9 cellular contexts compared by ENCODE assay signal in genomic region chr17:48542114-48542955, GRCh38. TPM values are rescaled to one million over a fixed set of nuclear protein-coding genes. Genes with fewer than 3 reads are reported as not detected.
DNase-seq lines count a peak whose midpoint lies in the region; ATAC-seq, FAIRE-seq and TF ChIP-seq lines count a peak whose summit lies in the region.
"Had no signal": no experiment of that assay in that cellular context is flagged by ENCODE, and none has a peak within 500 bp of the region (broad histone marks: within the 10 kb centered on the region; RNA-seq: fewer than 3 reads in every experiment).

No MANE protein-coding gene starts in this region.

- peaks cover 5% of the 10 kb centered on the region for H3K36me3 Mint-ChIP-seq in activated B cell treated with CpG ODN at 0.5 μM for 24 hours (ENCODE audit: low read depth)

- H3K27me3 Mint-ChIP-seq in activated B cell treated with CpG ODN at 0.5 μM for 24 hours, result peaks cover 38% of the 10 kb centered on the region

- H3K4me1 ChIP-seq in esophagus (ENCODE audit: control insufficient read depth in 2 of 2, insufficient read depth in 2 of 2, low read length in 1 of 2) (no peaks in the 10 kb centered on the region), neuronal stem cell (ENCODE audit: control insufficient read depth in 2 of 2, insufficient read depth in 1 of 2, low read depth in 1 of 2, low read length in 2 of 2) (no peaks in the 10 kb centered on the region)

- H3K9me3 ChIP-seq in esophagus (ENCODE audit: control insufficient read depth in 2 of 2, insufficient read depth in 1 of 2, low read depth in 1 of 2, low read length in 1 of 2) (no peaks in the 10 kb centered on the region), neuronal stem cell (replicated peaks in 1 of 2; ENCODE audit: control insufficient read depth in 2 of 2, insufficient read depth in 1 of 2, low read depth in 1 of 2, low read length in 2 of 2) (peaks cover 0 to 2% of the 10 kb centered on the region in 2 donors)

- DNase-seq in GM19239 (ENCODE audit: insufficient read length, low spot score) (no peak), activated B cell treated with CpG ODN at 0.5 μM for 24 hours (peak; percentile 21), neuronal stem cell (ENCODE audit: low spot score) (no peak), NCI-H187 treated with DMSO at 0.1 percent for 48 hours (lab: John Stamatoyannopoulos, UW) (no peak), NCI-H2196 treated with DMSO at 0.1 percent for 48 hours (lab: John Stamatoyannopoulos, UW; ENCODE audit: unreplicated experiment) (no peak), NCI-H82 treated with DMSO at 0.1 percent for 48 hours (lab: John Stamatoyannopoulos, UW; ENCODE audit: unreplicated experiment) (no peak)

- no peak overlapping the region for H4K91ac ChIP-seq in neuronal stem cell (ENCODE audit: low read depth, low read length, poor library complexity)

- CTCF ChIA-PET in activated B cell treated with CpG ODN at 0.5 μM for 24 hours (lab: Charles Lee), result no interaction called here

- no peak overlapping the region for H3K14ac ChIP-seq in neuronal stem cell (ENCODE audit: low read length)

- TF ChIP-seq CTCF in activated B cell treated with CpG ODN at 0.5 μM for 24 hours (IDR thresholded peaks at IDR 0.05), result no peak

- peaks cover 33% of the 10 kb centered on the region for H3K4me1 Mint-ChIP-seq in activated B cell treated with CpG ODN at 0.5 μM for 24 hours

- H3K4me2 ChIP-seq in neuronal stem cell (ENCODE audit: insufficient read depth, low read length, poor library complexity, severe bottlenecking), result no peak overlapping the region

- intact Hi-C loops in activated B cell treated with CpG ODN at 0.5 μM for 24 hours (cut with micrococcal nuclease), result loop anchor here (5.0 kb wide), 1 partner anchor 1135 kb away; the partner anchor contains the start of gene SPOP

- H3K18ac ChIP-seq in neuronal stem cell (ENCODE audit: low read length), result no peak overlapping the region

- H3K23ac ChIP-seq in neuronal stem cell (ENCODE audit: low read depth, low read length, poor library complexity), result peak overlapping the region; percentile 67

- no peaks in the 10 kb centered on the region for H3K36me3 ChIP-seq in esophagus (ENCODE audit: control insufficient read depth in 2 of 2, insufficient read depth in 2 of 2, low read length in 1 of 2)
- H3K36me3 ChIP-seq in neuronal stem cell (replicated peaks in 1 of 2; ENCODE audit: control insufficient read depth in 2 of 2, insufficient read depth in 2 of 2, low read length in 2 of 2), result no peaks in the 10 kb centered on the region

- 12 to 13% methylated on average over 30 of the region's 30 CpGs for WGBS in esophagus, 2 donors
- WGBS in neuronal stem cell (ENCODE audit: extremely low coverage in 2 of 2, insufficient read length in 2 of 2, insufficient replicate concordance in 1 of 2), 2 donors, result no CpG with 5 or more reads among the region's 30 CpGs

- H3K79me1 ChIP-seq in neuronal stem cell (ENCODE audit: low read depth, low read length), result no peaks in the 10 kb centered on the region

- no peaks in the 10 kb centered on the region for H3K9me3 Mint-ChIP-seq in activated B cell treated with CpG ODN at 0.5 μM for 24 hours

- ATAC-seq in activated B cell treated with CpG ODN at 0.5 μM for 24 hours (ENCODE audit: low read depth) (no peak), GM18517 (IDR thresholded peaks at IDR 0.05; ENCODE audit: unreplicated experiment) (no peak)

- H3K27ac Mint-ChIP-seq in activated B cell treated with CpG ODN at 0.5 μM for 24 hours, result peak overlapping the region; percentile 92

- POLR2A ChIA-PET in activated B cell treated with CpG ODN at 0.5 μM for 24 hours (lab: Charles Lee), result interaction anchor here (1.2 to 1.3 kb wide), 2 partner anchors 36 to 647 kb away, joined by 3 to 4 read pairs; partner anchors contain the start of gene SP2

- H2BK12ac ChIP-seq in neuronal stem cell (ENCODE audit: low read length), result no peak overlapping the region

- H3K4me3 ChIP-seq in esophagus (ENCODE audit: low read depth in 1 of 2, low read length in 2 of 2) (peak overlapping the region; percentile 77 to 83), neuronal stem cell (ENCODE audit: low read length in 2 of 2) (peak overlapping the region in 1 of 2 donors; percentile 45)

- H2BK15ac ChIP-seq in neuronal stem cell (ENCODE audit: low read length), result no peak overlapping the region

- H3K4me3 Mint-ChIP-seq in activated B cell treated with CpG ODN at 0.5 μM for 24 hours, result peak overlapping the region; percentile 89

- H2BK5ac ChIP-seq in neuronal stem cell (ENCODE audit: low read length), result no peak overlapping the region

- H3K27ac ChIP-seq in esophagus (ENCODE audit: low read depth in 2 of 2, low read length in 1 of 2) (peak overlapping the region; percentile 98), neuronal stem cell (replicated peaks; ENCODE audit: low read length) (no peak overlapping the region)

- no peak overlapping the region for H2AK5ac ChIP-seq in neuronal stem cell (ENCODE audit: low read depth, low read length)

- no peak overlapping the region for H3K9ac ChIP-seq in neuronal stem cell (ENCODE audit: low read depth, low read length, poor library complexity)

- H2AFZ ChIP-seq in neuronal stem cell (ENCODE audit: low read length), result peak overlapping the region; percentile 91

- no peak overlapping the region for H3K4ac ChIP-seq in neuronal stem cell (ENCODE audit: low read length)

- no peak overlapping the region for H2BK120ac ChIP-seq in neuronal stem cell (ENCODE audit: low read depth, low read length)

- no peaks in the 10 kb centered on the region for H3K27me3 ChIP-seq in esophagus (ENCODE audit: control insufficient read depth in 1 of 2, insufficient read depth in 2 of 2, low read length in 2 of 2)
- H3K27me3 ChIP-seq in neuronal stem cell (ENCODE audit: control insufficient read depth in 3 of 3, insufficient read depth in 3 of 3, low read depth in 1 of 3, low read length in 3 of 3), result peaks cover 38 to 82% (median 72%) of the 10 kb centered on the region in 3 experiments

- peak; percentile 8 for FAIRE-seq in GM19239 (lab: Jason Lieb, UNC)

- no peak overlapping the region for H4K8ac ChIP-seq in neuronal stem cell (ENCODE audit: low read depth, low read length)

RNA-seq across cellular contexts. Expression of gene HOXB2, which starts 2.6 kb away (rescaled TPM):
- total RNA-seq in activated B cell treated with CpG ODN at 0.5 μM for 24 hours, result 2.2 and 2.9 TPM in 2 replicates
- 10 to 100 TPM; 11.3 to 18.9 TPM for polyA plus RNA-seq in esophagus
- not detected for polyA plus RNA-seq in neuronal stem cell (2013, experiment 1 of 2)
- polyA plus RNA-seq in neuronal stem cell (2013, experiment 2 of 2), result not detected

RNA-seq across cellular contexts. Expression of gene HOXB1, which starts 11.5 kb away (rescaled TPM):
- not detected in 2 replicates for total RNA-seq in activated B cell treated with CpG ODN at 0.5 μM for 24 hours
- polyA plus RNA-seq in esophagus, result 1 to 10 TPM in 1 of 2 donors, under 1 TPM in 1; 0.29 to 1.0 TPM
- polyA plus RNA-seq in neuronal stem cell (2013, experiment 1 of 2), result not detected
- not detected for polyA plus RNA-seq in neuronal stem cell (2013, experiment 2 of 2)
- total RNA-seq: renal cortical epithelial cell had no signal

RNA-seq across cellular contexts. Expression of gene HOXB4, which starts 35.8 kb away (rescaled TPM):
- total RNA-seq in activated B cell treated with CpG ODN at 0.5 μM for 24 hours, result 0.88 and 1.4 TPM in 2 replicates
- 1 to 10 TPM; 1.8 to 4.2 TPM for polyA plus RNA-seq in esophagus
- polyA plus RNA-seq in neuronal stem cell (2013, experiment 1 of 2), result not detected
- not detected for polyA plus RNA-seq in neuronal stem cell (2013, experiment 2 of 2)

RNA-seq across cellular contexts. Expression of gene HOXB3, which starts 47.7 kb away (rescaled TPM):
- total RNA-seq in activated B cell treated with CpG ODN at 0.5 μM for 24 hours, result 1.4 and 2.6 TPM in 2 replicates
- 10 to 100 TPM in 1 of 2 donors, 1 to 10 TPM in 1; 6.3 to 12.7 TPM for polyA plus RNA-seq in esophagus
- not detected for polyA plus RNA-seq in neuronal stem cell (2013, experiment 1 of 2)
- not detected for polyA plus RNA-seq in neuronal stem cell (2013, experiment 2 of 2)

RNA-seq across cellular contexts. Expression of gene HOXB5, which starts 51.2 kb away (rescaled TPM):
- total RNA-seq in activated B cell treated with CpG ODN at 0.5 μM for 24 hours, result not detected in 2 replicates
- under 1 TPM; 0.09 to 0.10 TPM for polyA plus RNA-seq in esophagus
- not detected for polyA plus RNA-seq in neuronal stem cell (2013, experiment 1 of 2)
- not detected for polyA plus RNA-seq in neuronal stem cell (2013, experiment 2 of 2)
